ENCODE assay signal across 1 cellular context in the genomic region with DNA sequence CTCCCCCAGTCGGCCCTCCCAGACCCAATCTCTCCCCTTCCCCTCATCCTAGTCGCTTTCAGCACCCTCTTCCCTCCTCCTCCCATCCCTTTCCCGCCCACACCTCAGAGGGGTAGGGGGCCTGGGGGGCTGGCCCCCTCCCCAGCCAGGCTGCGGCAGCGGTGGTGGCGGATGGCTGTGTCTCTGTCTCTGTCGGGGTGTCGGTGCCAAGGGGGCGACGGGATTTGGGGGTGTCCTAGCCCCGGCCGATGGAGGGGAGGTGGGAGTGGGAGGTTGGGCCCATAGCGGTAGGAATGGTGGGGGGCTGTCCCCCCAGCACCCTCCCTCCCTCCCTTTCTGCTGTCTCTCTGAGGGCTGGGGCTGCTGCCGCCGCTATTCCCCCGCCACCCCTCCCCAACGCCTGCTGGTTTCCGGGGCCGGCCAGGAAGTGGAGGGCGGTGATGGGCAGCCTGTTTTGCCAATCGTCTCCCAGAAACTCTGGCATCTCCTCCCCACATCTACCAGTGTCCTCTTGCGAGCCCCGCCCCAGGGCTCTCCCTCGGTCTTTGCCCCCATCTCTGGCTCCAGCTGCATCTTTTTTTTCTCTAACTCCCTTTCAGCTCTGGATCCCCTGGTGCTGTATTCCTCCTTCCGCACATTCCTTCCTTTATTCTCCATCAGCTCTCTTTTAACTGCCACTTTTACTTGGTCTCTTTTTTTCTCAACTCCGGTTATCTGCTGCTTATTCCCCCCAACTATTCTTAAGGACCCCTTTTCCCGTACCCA.
A peak's percentile ranks its signal among the peaks of the same experiment; 100 is the strongest.
TF ChIP-seq lines count a peak whose summit lies in the region.

TSS of gene AGPAT1 (minus strand) at position 374 of the 765 bp plus-strand sequence. CDS start 4,588 bp downstream, outside the sequence.

TF ChIP-seq in HepG2, 621 proteins besides CTCF, POLR2A, EP300 and RAD21 (continued from another document and continues in another):
- no peak for TF ChIP-seq NFIC (IDR thresholded peaks at IDR 0.05; ENCODE audit: low read length)
- no peak for TF ChIP-seq ONECUT2 (CRISPR knock-in tag; IDR thresholded peaks at IDR 0.05)
- TF ChIP-seq SP1 (IDR thresholded peaks at IDR 0.05), result no peak
- TF ChIP-seq SP1 (CRISPR knock-in tag; IDR thresholded peaks at IDR 0.05), result peak; percentile 42; the same call in 1 of the 2 replicates
- TF ChIP-seq, protein P1, sequence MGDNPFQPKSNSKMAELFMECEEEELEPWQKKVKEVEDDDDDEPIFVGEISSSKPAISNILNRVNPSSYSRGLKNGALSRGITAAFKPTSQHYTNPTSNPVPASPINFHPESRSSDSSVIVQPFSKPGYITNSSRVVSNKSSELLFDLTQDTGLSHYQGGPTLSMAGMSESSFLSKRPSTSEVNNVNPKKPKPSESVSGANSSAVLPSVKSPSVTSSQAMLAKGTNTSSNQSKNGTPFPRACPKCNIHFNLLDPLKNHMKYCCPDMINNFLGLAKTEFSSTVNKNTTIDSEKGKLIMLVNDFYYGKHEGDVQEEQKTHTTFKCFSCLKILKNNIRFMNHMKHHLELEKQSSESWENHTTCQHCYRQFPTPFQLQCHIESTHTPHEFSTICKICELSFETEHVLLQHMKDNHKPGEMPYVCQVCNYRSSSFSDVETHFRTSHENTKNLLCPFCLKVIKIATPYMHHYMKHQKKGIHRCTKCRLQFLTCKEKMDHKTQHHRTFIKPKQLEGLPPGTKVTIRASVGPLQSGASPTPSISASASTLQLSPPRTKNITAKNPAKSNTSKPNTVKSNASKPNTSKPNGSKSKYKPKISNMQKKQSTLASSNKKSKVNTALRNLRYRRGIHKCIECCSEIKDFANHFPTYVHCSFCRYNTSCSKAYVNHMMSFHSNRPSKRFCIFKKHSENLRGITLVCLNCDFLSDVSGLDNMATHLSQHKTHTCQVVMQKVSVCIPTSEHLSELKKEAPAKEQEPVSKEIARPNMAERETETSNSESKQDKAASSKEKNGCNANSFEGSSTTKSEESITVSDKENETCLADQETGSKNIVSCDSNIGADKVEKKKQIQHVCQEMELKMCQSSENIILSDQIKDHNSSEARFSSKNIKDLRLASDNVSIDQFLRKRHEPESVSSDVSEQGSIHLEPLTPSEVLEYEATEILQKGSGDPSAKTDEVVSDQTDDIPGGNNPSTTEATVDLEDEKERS (CRISPR knock-in tag; IDR thresholded peaks at IDR 0.05), result peak; percentile 66; the same call in 1 of the 2 replicates
- TF ChIP-seq ZFP62 (CRISPR knock-in tag; IDR thresholded peaks at IDR 0.05), result no peak
- TF ChIP-seq ZNF556 (CRISPR knock-in tag; IDR thresholded peaks at IDR 0.05; ENCODE audit: borderline replicate concordance), result no peak
- no peak for TF ChIP-seq IKZF4 (CRISPR knock-in tag; IDR thresholded peaks at IDR 0.05; ENCODE audit: borderline replicate concordance, low read depth, not compliant biosample characterization)
- no peak for TF ChIP-seq GTF2F1 (IDR thresholded peaks at IDR 0.05; ENCODE audit: low read length)
- no peak for TF ChIP-seq CEBPB (IDR thresholded peaks at IDR 0.05; ENCODE audit: borderline replicate concordance, low read depth, low read length)
- TF ChIP-seq ZSCAN9 (CRISPR knock-in tag; IDR thresholded peaks at IDR 0.05; ENCODE audit: borderline replicate concordance), result no peak
- TF ChIP-seq RFX1 (IDR thresholded peaks at IDR 0.05), result no peak
- no peak for TF ChIP-seq NFIB (CRISPR knock-in tag; IDR thresholded peaks at IDR 0.05; ENCODE audit: borderline replicate concordance)
- TF ChIP-seq, protein P2, sequence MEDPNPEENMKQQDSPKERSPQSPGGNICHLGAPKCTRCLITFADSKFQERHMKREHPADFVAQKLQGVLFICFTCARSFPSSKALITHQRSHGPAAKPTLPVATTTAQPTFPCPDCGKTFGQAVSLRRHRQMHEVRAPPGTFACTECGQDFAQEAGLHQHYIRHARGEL (CRISPR knock-in tag; IDR thresholded peaks at IDR 0.05), result no peak
- peak; percentile 98 for TF ChIP-seq PBX2 (CRISPR knock-in tag; IDR thresholded peaks at IDR 0.05)
- no peak; the same call in 1 of the 2 replicates for TF ChIP-seq SRY (CRISPR knock-in tag; IDR thresholded peaks at IDR 0.05)
- no peak for TF ChIP-seq ATM (IDR thresholded peaks at IDR 0.05; ENCODE audit: borderline replicate concordance)
- TF ChIP-seq SNAI1 (CRISPR knock-in tag; IDR thresholded peaks at IDR 0.05; ENCODE audit: borderline replicate concordance), result no peak
- TF ChIP-seq SAFB2 (CRISPR knock-in tag; IDR thresholded peaks at IDR 0.05; ENCODE audit: borderline replicate concordance, low read depth), result peak; percentile 56; the same call in 1 of the 2 replicates
- no peak for TF ChIP-seq TFDP2 (CRISPR knock-in tag; IDR thresholded peaks at IDR 0.05)
- TF ChIP-seq, protein P3, sequence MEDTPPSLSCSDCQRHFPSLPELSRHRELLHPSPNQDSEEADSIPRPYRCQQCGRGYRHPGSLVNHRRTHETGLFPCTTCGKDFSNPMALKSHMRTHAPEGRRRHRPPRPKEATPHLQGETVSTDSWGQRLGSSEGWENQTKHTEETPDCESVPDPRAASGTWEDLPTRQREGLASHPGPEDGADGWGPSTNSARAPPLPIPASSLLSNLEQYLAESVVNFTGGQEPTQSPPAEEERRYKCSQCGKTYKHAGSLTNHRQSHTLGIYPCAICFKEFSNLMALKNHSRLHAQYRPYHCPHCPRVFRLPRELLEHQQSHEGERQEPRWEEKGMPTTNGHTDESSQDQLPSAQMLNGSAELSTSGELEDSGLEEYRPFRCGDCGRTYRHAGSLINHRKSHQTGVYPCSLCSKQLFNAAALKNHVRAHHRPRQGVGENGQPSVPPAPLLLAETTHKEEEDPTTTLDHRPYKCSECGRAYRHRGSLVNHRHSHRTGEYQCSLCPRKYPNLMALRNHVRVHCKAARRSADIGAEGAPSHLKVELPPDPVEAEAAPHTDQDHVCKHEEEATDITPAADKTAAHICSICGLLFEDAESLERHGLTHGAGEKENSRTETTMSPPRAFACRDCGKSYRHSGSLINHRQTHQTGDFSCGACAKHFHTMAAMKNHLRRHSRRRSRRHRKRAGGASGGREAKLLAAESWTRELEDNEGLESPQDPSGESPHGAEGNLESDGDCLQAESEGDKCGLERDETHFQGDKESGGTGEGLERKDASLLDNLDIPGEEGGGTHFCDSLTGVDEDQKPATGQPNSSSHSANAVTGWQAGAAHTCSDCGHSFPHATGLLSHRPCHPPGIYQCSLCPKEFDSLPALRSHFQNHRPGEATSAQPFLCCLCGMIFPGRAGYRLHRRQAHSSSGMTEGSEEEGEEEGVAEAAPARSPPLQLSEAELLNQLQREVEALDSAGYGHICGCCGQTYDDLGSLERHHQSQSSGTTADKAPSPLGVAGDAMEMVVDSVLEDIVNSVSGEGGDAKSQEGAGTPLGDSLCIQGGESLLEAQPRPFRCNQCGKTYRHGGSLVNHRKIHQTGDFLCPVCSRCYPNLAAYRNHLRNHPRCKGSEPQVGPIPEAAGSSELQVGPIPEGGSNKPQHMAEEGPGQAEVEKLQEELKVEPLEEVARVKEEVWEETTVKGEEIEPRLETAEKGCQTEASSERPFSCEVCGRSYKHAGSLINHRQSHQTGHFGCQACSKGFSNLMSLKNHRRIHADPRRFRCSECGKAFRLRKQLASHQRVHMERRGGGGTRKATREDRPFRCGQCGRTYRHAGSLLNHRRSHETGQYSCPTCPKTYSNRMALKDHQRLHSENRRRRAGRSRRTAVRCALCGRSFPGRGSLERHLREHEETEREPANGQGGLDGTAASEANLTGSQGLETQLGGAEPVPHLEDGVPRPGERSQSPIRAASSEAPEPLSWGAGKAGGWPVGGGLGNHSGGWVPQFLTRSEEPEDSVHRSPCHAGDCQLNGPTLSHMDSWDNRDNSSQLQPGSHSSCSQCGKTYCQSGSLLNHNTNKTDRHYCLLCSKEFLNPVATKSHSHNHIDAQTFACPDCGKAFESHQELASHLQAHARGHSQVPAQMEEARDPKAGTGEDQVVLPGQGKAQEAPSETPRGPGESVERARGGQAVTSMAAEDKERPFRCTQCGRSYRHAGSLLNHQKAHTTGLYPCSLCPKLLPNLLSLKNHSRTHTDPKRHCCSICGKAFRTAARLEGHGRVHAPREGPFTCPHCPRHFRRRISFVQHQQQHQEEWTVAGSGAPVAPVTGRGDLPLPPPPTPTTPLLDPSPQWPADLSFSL (CRISPR knock-in tag; IDR thresholded peaks at IDR 0.05), result no peak
- no peak for TF ChIP-seq ASH2L (IDR thresholded peaks at IDR 0.05; ENCODE audit: insufficient read length, low read depth, low read length)
- TF ChIP-seq ARID2 (CRISPR knock-in tag; IDR thresholded peaks at IDR 0.05; ENCODE audit: borderline replicate concordance), result no peak
- TF ChIP-seq HHEX (CRISPR knock-in tag; IDR thresholded peaks at IDR 0.05), result no peak
- TF ChIP-seq HNRNPUL1 (IDR thresholded peaks at IDR 0.05; ENCODE audit: low read depth, low read length), result no peak
- TF ChIP-seq ZNF468 (CRISPR knock-in tag; IDR thresholded peaks at IDR 0.05), result no peak
- TF ChIP-seq ZNF367 (CRISPR knock-in tag; IDR thresholded peaks at IDR 0.05; ENCODE audit: borderline replicate concordance), result no peak
- no peak; the same call in 1 of the 2 replicates for TF ChIP-seq ZNF547 (CRISPR knock-in tag; IDR thresholded peaks at IDR 0.05)
- no peak for TF ChIP-seq E2F2 (CRISPR knock-in tag; IDR thresholded peaks at IDR 0.05; ENCODE audit: borderline replicate concordance)
- TF ChIP-seq FIP1L1 (IDR thresholded peaks at IDR 0.05; ENCODE audit: borderline replicate concordance, insufficient read depth, low read depth, low read length), result no peak
- no peak; the same call in 1 of the 2 replicates for TF ChIP-seq MYNN (CRISPR knock-in tag; IDR thresholded peaks at IDR 0.05; ENCODE audit: low read depth)
- TF ChIP-seq ESRRA (CRISPR knock-in tag; IDR thresholded peaks at IDR 0.05; ENCODE audit: low read depth), result no peak
- peak; percentile 85 for TF ChIP-seq ZBTB38 (CRISPR knock-in tag; IDR thresholded peaks at IDR 0.05)
- peak; percentile 55; the same call in 1 of the 2 replicates for TF ChIP-seq ZNF607 (CRISPR knock-in tag; IDR thresholded peaks at IDR 0.05; ENCODE audit: borderline replicate concordance)
- peak; percentile 47 for TF ChIP-seq MED8 (CRISPR knock-in tag; IDR thresholded peaks at IDR 0.05; ENCODE audit: insufficient replicate concordance)
- peak; percentile 81 for TF ChIP-seq RBFOX2 (IDR thresholded peaks at IDR 0.05; ENCODE audit: low read depth, low read length)
- TF ChIP-seq SRSF1 (optimal IDR thresholded peaks at IDR 0.05; ENCODE audit: low read depth, low read length), result peak; percentile 99
- 0 out of 2 replicates have a peak, but pooled peaks have one; percentile 28 for TF ChIP-seq WIZ (CRISPR knock-in tag; IDR thresholded peaks at IDR 0.05)
- TF ChIP-seq XBP1 (CRISPR knock-in tag; IDR thresholded peaks at IDR 0.05), result no peak
- no peak for TF ChIP-seq RARA (CRISPR knock-in tag; IDR thresholded peaks at IDR 0.05)
- peak; percentile 68; the same call in 1 of the 2 replicates for TF ChIP-seq ZNF768 (CRISPR knock-in tag; IDR thresholded peaks at IDR 0.05)
- TF ChIP-seq ZFAT (CRISPR knock-in tag; conservative IDR thresholded peaks at IDR 0.05), result no peak
- TF ChIP-seq FOXA3 (CRISPR knock-in tag; IDR thresholded peaks at IDR 0.05), result peak; percentile 8; the same call in 1 of the 2 replicates
- TF ChIP-seq ZBTB8A (CRISPR knock-in tag; IDR thresholded peaks at IDR 0.05; ENCODE audit: borderline replicate concordance, low read depth), result no peak
- peak; percentile 89 for TF ChIP-seq AGO2 (optimal IDR thresholded peaks at IDR 0.05; ENCODE audit: low read depth, low read length)
- TF ChIP-seq HMG20A (CRISPR knock-in tag; IDR thresholded peaks at IDR 0.05; ENCODE audit: borderline replicate concordance), result no peak
- no peak; the same call in 1 of the 2 replicates for TF ChIP-seq TBX2 (CRISPR knock-in tag; IDR thresholded peaks at IDR 0.05; ENCODE audit: borderline replicate concordance)
